Comparison of ENCODE assay signal across 14 cellular contexts in the genomic region with DNA sequence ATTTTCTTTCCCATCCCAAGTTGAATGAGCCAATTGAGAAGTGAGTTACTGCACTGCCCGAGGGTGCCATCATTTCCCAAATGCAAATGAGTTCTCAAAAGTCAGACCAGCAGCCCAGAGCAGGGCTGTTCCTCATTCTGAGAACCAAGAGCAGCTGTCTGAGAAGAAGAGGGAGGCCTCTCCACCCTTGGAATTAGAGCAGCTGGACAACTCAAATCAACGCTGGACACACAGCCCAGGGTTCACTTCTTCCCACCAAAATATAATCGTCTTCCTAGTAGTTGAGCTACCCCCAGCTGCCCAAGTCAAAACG. TPM values are rescaled to one million over a fixed set of nuclear protein-coding genes. Genes with fewer than 3 reads are reported as not detected.
DNase-seq lines count a peak whose midpoint lies in the region; ATAC-seq and TF ChIP-seq lines count a peak whose summit lies in the region.
"Had no signal": no experiment of that assay in that cellular context is flagged by ENCODE, and none has a peak within 500 bp of the region (broad histone marks: within the 10 kb centered on the region; RNA-seq: fewer than 3 reads in every experiment).

No MANE protein-coding gene starts in this region.

- peaks cover 33% of the 10 kb centered on the region for H3K4me1 Mint-ChIP-seq in stimulated activated naive CD8-positive, alpha-beta T cell treated with anti-CD3 and anti-CD28 coated beads, Interleukin-15, Interleukin-2, amounts not matched to agents 100 ng/mL and 50 ng/mL, for 24 hours (ENCODE audit: low read depth)
- peaks cover 9% of the 10 kb centered on the region for H3K4me1 Mint-ChIP-seq in activated T-cell treated with anti-CD3 and anti-CD28 coated beads, Interleukin-2, amount 50 U/mL, for 24 hours (ENCODE audit: low read depth)

- peaks cover 34% of the 10 kb centered on the region for H3K4me1 ChIP-seq in upper lobe of right lung
- no peaks in the 10 kb centered on the region for H3K4me1 ChIP-seq in MM.1S (ENCODE audit: low read length)

- intact Hi-C loops in upper lobe of right lung (cut with DNase I): no loop called here

- H3K9me3 ChIP-seq in upper lobe of right lung (no peaks in the 10 kb centered on the region), MM.1S (replicated peaks; ENCODE audit: insufficient read depth, low read length) (no peaks in the 10 kb centered on the region)

- H3F3A ChIP-seq in MM.1S (ENCODE audit: insufficient read depth, low read length): no peaks in the 10 kb centered on the region

- no peak overlapping the region for H3K9ac ChIP-seq in MM.1S (ENCODE audit: low read length)

- H3K4me3 ChIP-seq in upper lobe of right lung (no peak overlapping the region), MM.1S (ENCODE audit: low read length) (no peak overlapping the region)

- H3K4me3 Mint-ChIP-seq in stimulated activated naive CD8-positive, alpha-beta T cell treated with anti-CD3 and anti-CD28 coated beads, Interleukin-15, Interleukin-2, amounts not matched to agents 100 ng/mL and 50 ng/mL, for 24 hours: no peak overlapping the region
- no peak overlapping the region for H3K4me3 Mint-ChIP-seq in activated T-cell treated with anti-CD3 and anti-CD28 coated beads, Interleukin-2, amount 50 U/mL, for 24 hours
- H3K4me3 Mint-ChIP-seq: activated naive CD8-positive, alpha-beta T cell had no signal

- no peaks in the 10 kb centered on the region for H3K9me2 ChIP-seq in MM.1S (replicated peaks; ENCODE audit: insufficient read depth, low read length)

- H3K27ac ChIP-seq in upper lobe of right lung (peak overlapping the region; percentile 24), MM.1S (ENCODE audit: low read length) (no peak overlapping the region)

- H3K4me2 ChIP-seq in MM.1S (ENCODE audit: low read depth, low read length): no peak overlapping the region

- TF ChIP-seq CTCF in upper lobe of right lung (IDR thresholded peaks at IDR 0.05) (no peak), MM.1S (IDR thresholded peaks at IDR 0.05; ENCODE audit: low read length) (no peak)

- H3K27me3 Mint-ChIP-seq in stimulated activated naive CD8-positive, alpha-beta T cell treated with anti-CD3 and anti-CD28 coated beads, Interleukin-15, Interleukin-2, amounts not matched to agents 100 ng/mL and 50 ng/mL, for 24 hours: no peaks in the 10 kb centered on the region
- H3K27me3 Mint-ChIP-seq in activated T-cell treated with anti-CD3 and anti-CD28 coated beads, Interleukin-2, amount 50 U/mL, for 24 hours: peaks cover 3% of the 10 kb centered on the region
- H3K27me3 Mint-ChIP-seq: activated naive CD8-positive, alpha-beta T cell had no signal

- H3K27me3 ChIP-seq in upper lobe of right lung (no peaks in the 10 kb centered on the region), MM.1S (replicated peaks; ENCODE audit: insufficient read depth, low read length) (no peaks in the 10 kb centered on the region)

- no peaks in the 10 kb centered on the region for H3K79me2 ChIP-seq in MM.1S (ENCODE audit: low read length)

- H3K36me3 Mint-ChIP-seq in stimulated activated naive CD8-positive, alpha-beta T cell treated with anti-CD3 and anti-CD28 coated beads, Interleukin-15, Interleukin-2, amounts not matched to agents 100 ng/mL and 50 ng/mL, for 24 hours (ENCODE audit: low read depth): no peaks in the 10 kb centered on the region
- H3K36me3 Mint-ChIP-seq in activated T-cell treated with anti-CD3 and anti-CD28 coated beads, Interleukin-2, amount 50 U/mL, for 24 hours (ENCODE audit: low read depth): no peaks in the 10 kb centered on the region
- H3K36me3 Mint-ChIP-seq: activated naive CD8-positive, alpha-beta T cell had no signal

- no peak overlapping the region for H2AFZ ChIP-seq in MM.1S (ENCODE audit: low read length)

- no peaks in the 10 kb centered on the region for H4K20me1 ChIP-seq in MM.1S (ENCODE audit: insufficient read depth, low read length)

- ATAC-seq in stimulated activated naive CD8-positive, alpha-beta T cell treated with anti-CD3 and anti-CD28 coated beads, Interleukin-15, Interleukin-2, amounts not matched to agents 100 U/mL and 50 U/mL, for 24 hours: no peak
- ATAC-seq in upper lobe of right lung: peak; percentile 42
- no peak for ATAC-seq in GM19452 (IDR thresholded peaks at IDR 0.05; ENCODE audit: unreplicated experiment)

- DNase-seq in stimulated activated naive CD8-positive, alpha-beta T cell treated with anti-CD3 and anti-CD28 coated beads, Interleukin-15, Interleukin-2, amounts not matched to agents 100 U/mL and 50 U/mL, for 24 hours: no peak
- DNase-seq in UCSD-AML1 (lab: John Stamatoyannopoulos, UW; ENCODE audit: unreplicated experiment) (peak; percentile 40), myocyte (ENCODE audit: low read depth) (peak; percentile 83), upper lobe of right lung (no peak), MM.1S (no peak)
- no peak for DNase-seq in activated T-cell treated with anti-CD3 and anti-CD28 coated beads, Interleukin-2, amount 50 U/mL, for 24 hours
- DNase-seq: activated CD4-positive, alpha-beta T cell treated with anti-CD3 and anti-CD28 coated beads, Interleukin-2, amount 50 U/mL, for 48 hours; cortex of kidney; foreskin melanocyte; H7; KG1 had no signal

- H3K9me3 Mint-ChIP-seq in stimulated activated naive CD8-positive, alpha-beta T cell treated with anti-CD3 and anti-CD28 coated beads, Interleukin-15, Interleukin-2, amounts not matched to agents 100 ng/mL and 50 ng/mL, for 24 hours: no peaks in the 10 kb centered on the region
- H3K9me3 Mint-ChIP-seq in activated T-cell treated with anti-CD3 and anti-CD28 coated beads, Interleukin-2, amount 50 U/mL, for 24 hours: no peaks in the 10 kb centered on the region

- H3K27ac Mint-ChIP-seq in stimulated activated naive CD8-positive, alpha-beta T cell treated with anti-CD3 and anti-CD28 coated beads, Interleukin-15, Interleukin-2, amounts not matched to agents 100 ng/mL and 50 ng/mL, for 24 hours: peak overlapping the region; percentile 22
- H3K27ac Mint-ChIP-seq in activated T-cell treated with anti-CD3 and anti-CD28 coated beads, Interleukin-2, amount 50 U/mL, for 24 hours: no peak overlapping the region

- H3K36me3 ChIP-seq in upper lobe of right lung (no peaks in the 10 kb centered on the region), MM.1S (replicated peaks; ENCODE audit: insufficient read depth, low read length) (no peaks in the 10 kb centered on the region)

RNA-seq across cellular contexts. Expression of a gene that starts 4.6 kb away (rescaled TPM):
- total RNA-seq in myocyte (5.5 and 11.7 TPM in 2 replicates), upper lobe of right lung (66.0 TPM)
- polyA plus RNA-seq in myocyte (2012): 0.95 TPM

Comparison
In these comparisons a context has a peak if more than half of its experiments do, and no peak if none do; other contexts are left out.
1. DNase-seq: peak in UCSD-AML1 (single experiment) and myocyte (single experiment); none in stimulated activated naive CD8-positive, alpha-beta T cell treated with anti-CD3 and anti-CD28 coated beads, Interleukin-15, Interleukin-2, amounts not matched to agents 100 U/mL and 50 U/mL, for 24 hours (single experiment), upper lobe of right lung (single experiment), activated T-cell treated with anti-CD3 and anti-CD28 coated beads, Interleukin-2, amount 50 U/mL, for 24 hours (single experiment) and MM.1S (single experiment).